ENCODE assay signal across 8 cellular contexts in genomic region chr3:184314363-184314699, GRCh38. TPM values are rescaled to one million over a fixed set of nuclear protein-coding genes. Genes with fewer than 3 reads are reported as not detected.
DNase-seq lines count a peak whose midpoint lies in the region; ATAC-seq and TF ChIP-seq lines count a peak whose summit lies in the region.

Gene EIF4G1, plus strand, starts transcription at chr3:184314606. Its CDS starts 1,191 bp downstream, at chr3:184315797.

- peak within 1 kb of the TSS; percentile 77 for H3K27ac ChIP-seq in AG04450 (ENCODE audit: low read depth, low read length)

- H3K4me3 ChIP-seq in AG04450 (ENCODE audit: low read depth, low read length) (peak within 1 kb of the TSS; percentile 90), cardiac fibroblast (replicated peaks in 1 of 2; ENCODE audit: low read depth in 2 of 2, low read length in 2 of 2) (peak within 1 kb of the TSS; percentile 85)

- no peaks in the 10 kb centered on the region for H3K9me3 Mint-ChIP-seq in activated B cell treated with CpG ODN at 0.5 μM for 24 hours

- H3K27me3 ChIP-seq in AG04450 (ENCODE audit: control insufficient read depth, insufficient read depth, low read length) = no peaks in the 10 kb centered on the region

- no peaks in the 10 kb centered on the region for H3K27me3 Mint-ChIP-seq in activated B cell treated with CpG ODN at 0.5 μM for 24 hours

- intact Hi-C loops in activated B cell treated with CpG ODN at 0.5 μM for 24 hours (cut with micrococcal nuclease) = loop anchor here (1.0 to 2.0 kb wide), 7 partner anchors 15 to 678 kb away; partner anchors contain the start of genes AP2M1, EEF1AKMT4, EIF2B5 and PSMD2

- TF ChIP-seq CTCF in AG04450 (IDR thresholded peaks at IDR 0.05; ENCODE audit: low read depth, low read length) (no peak), activated B cell treated with CpG ODN at 0.5 μM for 24 hours (IDR thresholded peaks at IDR 0.05) (no peak), cardiac fibroblast (IDR thresholded peaks at IDR 0.05; ENCODE audit: low read depth, low read length) (no peak)

- DNase-seq in AG04450 (ENCODE audit: low read depth, low spot score) = peak; percentile 87
- DNase-seq in NCI-H226 = peak; percentile 89
- peak; percentile 92 for DNase-seq in activated B cell treated with CpG ODN at 0.5 μM for 24 hours
- DNase-seq in cardiac fibroblast (ENCODE audit: low read depth in 2 of 2) = peak; percentile 94 to 98
- DNase-seq in inferior parietal cortex (ENCODE audit: extremely low spot score) = peak; percentile 87
- peak; percentile 85 to 90 for DNase-seq in stimulated activated CD4-positive, alpha-beta T cell treated with anti-CD3 and anti-CD28 coated beads, Interleukin-12 subunit alpha, Interleukin-12 subunit beta, amount 100 ng/mL, for 24 hours (ENCODE audit: low read depth in 2 of 2)

- peak; percentile 86 for ATAC-seq in HG03175 (IDR thresholded peaks at IDR 0.05; ENCODE audit: unreplicated experiment)
- ATAC-seq in activated B cell treated with CpG ODN at 0.5 μM for 24 hours (ENCODE audit: low read depth) = peak; percentile 86

- in situ Hi-C loops in GM18951 (cut with MboI; ENCODE audit: low sequenced_read_pairs, unreplicated experiment) = no loop called here

- H3K27ac Mint-ChIP-seq in activated B cell treated with CpG ODN at 0.5 μM for 24 hours = peak within 1 kb of the TSS; percentile 88

- POLR2A ChIA-PET in AG04450 (lab: Yijun Ruan, JAX) (interaction anchor here (1.1 kb wide), 1 partner anchor 8 kb away, joined by 3 read pairs; no protein-coding TSS in a partner anchor), activated B cell treated with CpG ODN at 0.5 μM for 24 hours (lab: Charles Lee) (no interaction called here)

- peak within 1 kb of the TSS; percentile 86 for H3K4me3 Mint-ChIP-seq in activated B cell treated with CpG ODN at 0.5 μM for 24 hours

- peak; percentile 84 for TF ChIP-seq POLR2A in GM18951 (IDR thresholded peaks at IDR 0.05; ENCODE audit: extremely low read depth, insufficient read depth, insufficient read length)

- H3K9me3 ChIP-seq in AG04450 (ENCODE audit: control insufficient read depth, insufficient read depth, low read length) = peaks cover 3% of the 10 kb centered on the region; the same call in 1 of the 2 replicates

- CTCF ChIA-PET in AG04450 (lab: Charles Lee) = no interaction called here
- CTCF ChIA-PET in activated B cell treated with CpG ODN at 0.5 μM for 24 hours (lab: Charles Lee) = no interaction called here

- H3K36me3 Mint-ChIP-seq in activated B cell treated with CpG ODN at 0.5 μM for 24 hours (ENCODE audit: low read depth) = peaks cover 28% of the 10 kb centered on the region

- H3K4me1 Mint-ChIP-seq in activated B cell treated with CpG ODN at 0.5 μM for 24 hours = peaks cover 28% of the 10 kb centered on the region

RNA-seq across cellular contexts. Expression of gene EIF4G1, which starts in this region (rescaled TPM):
- polyA plus RNA-seq in AG04450 (2011; rRNA removed) = 191 and 224 TPM in 2 replicates
- polyA minus RNA-seq in AG04450 (2011; rRNA and poly(A)+ RNA removed) = 269 and 272 TPM in 2 replicates
- 292 and 319 TPM in 2 replicates for total RNA-seq in activated B cell treated with CpG ODN at 0.5 μM for 24 hours

Comparison
In these comparisons a context has a peak if more than half of its experiments do, and no peak if none do; other contexts are left out.
1. Peak in every context shown above with its lines: DNase-seq, ATAC-seq, H3K4me3 ChIP-seq and H3K27ac ChIP-seq.